Comparison of ENCODE assay signal across 9 cellular contexts in the genomic region with DNA sequence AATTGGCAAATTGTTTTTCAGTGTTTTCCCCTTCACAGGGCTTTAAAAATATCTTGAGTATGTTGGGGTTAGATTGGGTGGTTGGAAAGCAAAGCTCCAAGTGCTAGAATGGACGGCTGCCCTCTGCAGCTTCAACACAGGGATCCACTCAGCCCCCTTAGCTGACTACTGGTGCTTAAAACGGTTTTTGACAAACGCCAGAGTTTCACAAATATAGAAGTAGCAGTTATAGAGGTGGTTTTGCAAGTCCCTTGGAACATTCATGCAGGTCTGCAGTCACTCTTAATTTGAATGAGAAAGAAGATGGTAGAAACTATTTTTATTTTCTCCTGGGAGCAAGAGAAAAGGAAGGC.
DNase-seq lines count a peak whose midpoint lies in the region; ATAC-seq, FAIRE-seq and TF ChIP-seq lines count a peak whose summit lies in the region.
"Had no signal": no experiment of that assay in that cellular context is flagged by ENCODE, and none has a peak within 500 bp of the region (broad histone marks: within the 10 kb centered on the region; RNA-seq: fewer than 3 reads in every experiment).

No MANE protein-coding gene starts in this region.

- no peaks in the 10 kb centered on the region for H3K27me3 Mint-ChIP-seq in type B pancreatic cell
- H3K27me3 Mint-ChIP-seq: CD8-positive, alpha-beta memory T cell had no signal

- no peaks in the 10 kb centered on the region for H3K9me1 ChIP-seq in keratinocyte (ENCODE audit: control insufficient read depth, extremely low read depth, insufficient read depth, low read length)

- peak overlapping the region; percentile 84 for H3K4me2 ChIP-seq in keratinocyte (ENCODE audit: control insufficient read depth, extremely low read depth, insufficient read depth, low read depth, low read length)

- dilution Hi-C loops in keratinocyte (cut with MboI; ENCODE audit: extremely low pct_ligation_motif_present, low sequenced_read_pairs): no loop called here

- H3K4me1 ChIP-seq in adipocyte (ENCODE audit: control insufficient read depth, insufficient read depth, low read length) (peaks cover 69% of the 10 kb centered on the region), keratinocyte (ENCODE audit: control insufficient read depth, extremely low read depth, insufficient read depth, low read length) (peaks cover 46% of the 10 kb centered on the region)

- no peak for DNase-seq in Right ventricle myocardium superior
- no peak for DNase-seq in cardiac septum (ENCODE audit: low spot score)
- no peak for DNase-seq in adipocyte (ENCODE audit: low read depth)
- DNase-seq in keratinocyte (ENCODE audit: low read depth, low spot score): no peak
- DNase-seq in type B pancreatic cell (ENCODE audit: extremely low spot score, unreplicated experiment): no peak
- DNase-seq in DMS114 treated with DMSO at 0.1 percent for 48 hours (lab: John Stamatoyannopoulos, UW; ENCODE audit: unreplicated experiment): no peak

- no peaks in the 10 kb centered on the region for H4K20me1 ChIP-seq in keratinocyte (ENCODE audit: control insufficient read depth, extremely low read depth, insufficient read depth, low read length)

- H3K27me3 ChIP-seq in adipocyte (replicated peaks; ENCODE audit: control insufficient read depth, insufficient read depth, low read length) (no peaks in the 10 kb centered on the region), keratinocyte (ENCODE audit: control insufficient read depth, extremely low read depth, insufficient read depth, low read length) (no peaks in the 10 kb centered on the region)

- intact Hi-C loops in Right ventricle myocardium superior (cut with DNase I): loop anchor here (10.0 kb wide), 2 partner anchors 268 to 388 kb away; no protein-coding TSS in a partner anchor
- intact Hi-C loops in cardiac septum (cut with DNase I): loop anchor here (5.0 to 10.0 kb wide), 3 partner anchors 66 to 388 kb away; no protein-coding TSS in a partner anchor

- TF ChIP-seq CTCF in keratinocyte (optimal IDR thresholded peaks at IDR 0.05 in 1 of 3, IDR thresholded peaks at IDR 0.05 in 1 of 3, conservative IDR thresholded peaks at IDR 0.05 in 1 of 3; ENCODE audit: extremely low read depth in 1 of 3, insufficient read depth in 2 of 3, low read length in 3 of 3) (no peak), type B pancreatic cell (conservative IDR thresholded peaks at IDR 0.05) (no peak)

- FAIRE-seq in keratinocyte (lab: Jason Lieb, UNC): no peak

- peak overlapping the region; percentile 75 for H3K4me3 ChIP-seq in adipocyte (ENCODE audit: low read length)
- H3K4me3 ChIP-seq in keratinocyte (ENCODE audit: control insufficient read depth in 2 of 3, extremely low read depth in 1 of 3, insufficient read depth in 2 of 3, low read depth in 1 of 3, low read length in 3 of 3): peak overlapping the region; percentile 2 to 54 (median 39)

- H3K27ac Mint-ChIP-seq in type B pancreatic cell: peak overlapping the region; percentile 88

- peaks cover 6% of the 10 kb centered on the region for H3K36me3 Mint-ChIP-seq in type B pancreatic cell

- H3K9me3 ChIP-seq in adipocyte (ENCODE audit: control insufficient read depth, low read length) (no peaks in the 10 kb centered on the region), keratinocyte (ENCODE audit: control insufficient read depth, low read depth, low read length) (no peaks in the 10 kb centered on the region)

- peak overlapping the region; percentile 24 for H2AFZ ChIP-seq in keratinocyte (ENCODE audit: control insufficient read depth, low read length)

- H3K4me1 Mint-ChIP-seq in type B pancreatic cell (ENCODE audit: unreplicated experiment): peaks cover 50% of the 10 kb centered on the region

- no peaks in the 10 kb centered on the region for H3K36me3 ChIP-seq in adipocyte (ENCODE audit: control insufficient read depth, insufficient read depth, low read length, severe bottlenecking)
- H3K36me3 ChIP-seq in keratinocyte (ENCODE audit: control insufficient read depth in 2 of 2, extremely low read depth in 1 of 2, insufficient read depth in 2 of 2, low read length in 2 of 2): no peaks in the 10 kb centered on the region

- peak overlapping the region; percentile 78 for H3K4me3 Mint-ChIP-seq in type B pancreatic cell

- ATAC-seq in Right ventricle myocardium superior (ENCODE audit: poor library complexity) (peak; percentile 6), HG03095 (IDR thresholded peaks at IDR 0.05; ENCODE audit: unreplicated experiment) (no peak), HG02840 (IDR thresholded peaks at IDR 0.05; ENCODE audit: low FRiP score, unreplicated experiment) (no peak)

- peaks cover 34% of the 10 kb centered on the region for H3K79me2 ChIP-seq in keratinocyte (ENCODE audit: control insufficient read depth, insufficient read depth, low read length)

- H3K9me3 Mint-ChIP-seq in type B pancreatic cell: no peaks in the 10 kb centered on the region
- H3K9me3 Mint-ChIP-seq: CD8-positive, alpha-beta memory T cell had no signal

- H3K9ac ChIP-seq in adipocyte (ENCODE audit: low read length): peak overlapping the region; percentile 61
- H3K9ac ChIP-seq in keratinocyte (ENCODE audit: control insufficient read depth, extremely low read depth, insufficient read depth, low read length): peak overlapping the region; percentile 63

- H3K27ac ChIP-seq in keratinocyte (ENCODE audit: control insufficient read depth, insufficient read depth, low read length): peak overlapping the region; percentile 83
